Comparison of ENCODE assay signal across 25 cellular contexts in genomic region chr2:86352932-86353345, GRCh38.
"Had no signal": no experiment of that assay in that cellular context is flagged by ENCODE, and none has a peak within 500 bp of the region (broad histone marks: within the 10 kb centered on the region; RNA-seq: fewer than 3 reads in every experiment).

No MANE protein-coding gene starts in this region.

- H3K4me1 Mint-ChIP-seq: activated CD4-positive, alpha-beta T cell treated with anti-CD3 and anti-CD28 coated beads for 36 hours; activated CD4-positive, alpha-beta T cell treated with anti-CD3 and anti-CD28 coated beads, Interleukin-2, amount 10 ng/mL, durations not matched to agents 24 days and 14 days; activated T-helper 17 cell treated with anti-CD3 and anti-CD28 coated beads, Interleukin-2, amount 50 U/mL, for 72 hours; brain had no signal

- H3K27me3 ChIP-seq: breast epithelium, colonic mucosa had no signal

- H3K9me3 Mint-ChIP-seq: activated CD4-positive, alpha-beta memory T cell treated with anti-CD3 and anti-CD28 coated beads for 36 hours; activated CD4-positive, alpha-beta T cell treated with anti-CD3 and anti-CD28 coated beads, Interleukin-2, amount 10 ng/mL, durations not matched to agents 24 days and 14 days; activated T-cell treated with anti-CD3 and anti-CD28 coated beads, Interleukin-2, amount 50 U/mL, for 4 hours; activated T-helper 17 cell treated with anti-CD3 and anti-CD28 coated beads, Interleukin-2, amount 50 U/mL, for 72 hours had no signal

- H3K36me3 Mint-ChIP-seq: activated CD4-positive, alpha-beta memory T cell treated with anti-CD3 and anti-CD28 coated beads for 36 hours; brain had no signal

- DNase-seq: activated CD4-positive, alpha-beta memory T cell treated with anti-CD3 and anti-CD28 coated beads for 36 hours; activated CD4-positive, alpha-beta T cell treated with anti-CD3 and anti-CD28 coated beads for 36 hours; activated CD4-positive, alpha-beta T cell treated with anti-CD3 and anti-CD28 coated beads, Interleukin-2, amount 10 ng/mL, durations not matched to agents 24 days and 14 days; activated CD4-positive, CD25-positive, alpha-beta regulatory T cell; activated CD4-positive, CD25-positive, alpha-beta regulatory T cell treated with anti-CD3 and anti-CD28 coated beads, Interleukin-2, amount 50 U/mL, for 72 hours; activated CD8-positive, alpha-beta T cell treated with anti-CD3 and anti-CD28 coated beads, Interleukin-2, amount 10 ng/mL, durations not matched to agents 7 days and 5 days; activated effector memory CD4-positive, alpha-beta T cell treated with Interleukin-2 at 50 U/mL for 16 hours; activated gamma-delta T cell treated with Interleukin-2 at 50 U/mL for 16 hours; activated naive CD4-positive, alpha-beta T cell treated with anti-CD3 and anti-CD28 coated beads, Interleukin-2, amount 50 U/mL, for 16 hours; activated naive CD4-positive, alpha-beta T cell treated with Interleukin-2 at 50 U/mL for 16 hours; activated T-cell treated with anti-CD3 and anti-CD28 coated beads, Interleukin-2, amount 50 U/mL, for 4 hours; amniotic stem cell; aorta; central memory CD4-positive, alpha-beta T cell; cerebellar nuclear complex; colonic mucosa; effector CD8-positive, alpha-beta T cell; foreskin fibroblast; T-helper 2 cell had no signal

- H3K4me3 ChIP-seq: breast epithelium, cardiac muscle cell, colonic mucosa had no signal

- H3K4me3 Mint-ChIP-seq: activated CD4-positive, alpha-beta memory T cell treated with anti-CD3 and anti-CD28 coated beads for 36 hours; activated CD4-positive, alpha-beta T cell treated with anti-CD3 and anti-CD28 coated beads for 36 hours; activated CD4-positive, alpha-beta T cell treated with anti-CD3 and anti-CD28 coated beads, Interleukin-2, amount 10 ng/mL, durations not matched to agents 24 days and 14 days; activated CD8-positive, alpha-beta T cell treated with anti-CD3 and anti-CD28 coated beads, Interleukin-2, amount 10 ng/mL, durations not matched to agents 7 days and 5 days; activated naive CD8-positive, alpha-beta T cell; activated T-cell treated with anti-CD3 and anti-CD28 coated beads, Interleukin-2, amount 50 U/mL, for 4 hours; activated T-helper 17 cell treated with anti-CD3 and anti-CD28 coated beads, Interleukin-2, amount 50 U/mL, for 72 hours; brain had no signal

- H3K27ac Mint-ChIP-seq: activated CD4-positive, alpha-beta memory T cell treated with anti-CD3 and anti-CD28 coated beads for 36 hours; activated CD4-positive, alpha-beta T cell treated with anti-CD3 and anti-CD28 coated beads for 36 hours; activated CD4-positive, alpha-beta T cell treated with anti-CD3 and anti-CD28 coated beads, Interleukin-2, amount 10 ng/mL, durations not matched to agents 24 days and 14 days; activated CD8-positive, alpha-beta T cell treated with anti-CD3 and anti-CD28 coated beads, Interleukin-2, amount 10 ng/mL, durations not matched to agents 7 days and 5 days; activated naive CD8-positive, alpha-beta T cell; activated T-helper 17 cell treated with anti-CD3 and anti-CD28 coated beads, Interleukin-2, amount 50 U/mL, for 72 hours had no signal

- H3K4me1 ChIP-seq: breast epithelium, colonic mucosa had no signal

- H3K36me3 ChIP-seq: breast epithelium, cardiac muscle cell, colonic mucosa had no signal

- ATAC-seq: activated CD4-positive, alpha-beta T cell treated with anti-CD3 and anti-CD28 coated beads for 36 hours; activated CD8-positive, alpha-beta T cell treated with anti-CD3 and anti-CD28 coated beads, Interleukin-2, amount 10 ng/mL, durations not matched to agents 7 days and 5 days; activated T-cell treated with anti-CD3 and anti-CD28 coated beads, Interleukin-2, amount 50 U/mL, for 4 hours; activated T-helper 17 cell treated with anti-CD3 and anti-CD28 coated beads, Interleukin-2, amount 50 U/mL, for 72 hours; esophagus mucosa had no signal

- H3K9me3 ChIP-seq: breast epithelium, colonic mucosa had no signal

- H3K27ac ChIP-seq: breast epithelium, cardiac muscle cell, colonic mucosa had no signal
